In the genomic region with DNA sequence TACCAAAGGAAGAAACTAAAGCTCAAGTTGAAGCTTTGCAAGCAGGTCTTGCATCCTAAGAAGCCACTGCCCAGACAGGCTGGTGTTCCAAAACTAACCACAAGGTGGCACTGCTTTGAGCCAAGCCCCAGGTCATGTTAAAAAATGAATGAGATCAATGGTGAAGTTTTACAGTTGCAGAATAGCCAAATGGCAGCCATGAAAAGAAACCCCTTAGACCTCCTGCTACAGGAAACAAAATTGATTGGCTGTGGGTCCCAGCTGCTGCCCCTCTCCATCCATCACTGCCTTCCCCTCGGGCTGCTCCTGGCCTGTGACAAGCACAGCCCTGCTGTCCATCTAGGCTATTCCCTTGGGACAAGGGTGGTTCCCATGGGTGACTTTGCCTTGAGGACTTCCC, we compare ENCODE assay signal across 8 cellular contexts. TPM values are rescaled to one million over a fixed set of nuclear protein-coding genes. Genes with fewer than 3 reads are reported as not detected.
A peak's percentile ranks its signal among the peaks of the same experiment; 100 is the strongest.
DNase-seq lines count a peak whose midpoint lies in the region; ATAC-seq lines count a peak whose summit lies in the region.

No MANE protein-coding gene starts in this region.

- peaks cover 14 to 28% (median 21%) of the 10 kb centered on the region in 4 donors for H3K4me1 Mint-ChIP-seq in naive thymus-derived CD8-positive, alpha-beta T cell
- H3K4me1 Mint-ChIP-seq in stimulated activated naive B cell treated with anti-CD40 and anti-IgM and Interleukin-4, amounts not matched to agents 10 μg/mL and 1 μg/mL and 100 μg/mL, for 72 hours = peaks cover 22 to 27% of the 10 kb centered on the region in 2 donors

- H3K27ac Mint-ChIP-seq in naive thymus-derived CD8-positive, alpha-beta T cell = peak overlapping the region in 3 of 10 donors; percentile 14 to 33 (median 14)
- H3K27ac Mint-ChIP-seq in stimulated activated naive B cell treated with anti-CD40 and anti-IgM and Interleukin-4, amounts not matched to agents 10 μg/mL and 1 μg/mL and 100 μg/mL, for 72 hours = no peak overlapping the region

- peaks cover 0 to 42% (median 18%) of the 10 kb centered on the region in 3 donors for H3K36me3 Mint-ChIP-seq in naive thymus-derived CD8-positive, alpha-beta T cell
- peaks cover 9 to 17% of the 10 kb centered on the region in 2 donors for H3K36me3 Mint-ChIP-seq in stimulated activated naive B cell treated with anti-CD40 and anti-IgM and Interleukin-4, amounts not matched to agents 10 μg/mL and 1 μg/mL and 100 μg/mL, for 72 hours

- DNase-seq in NCI-H510A treated with DMSO at 0.1 percent for 48 hours (lab: John Stamatoyannopoulos, UW) = peak; percentile 58
- no peak for DNase-seq in NCI-H510A (lab: John Stamatoyannopoulos, UW)
- DNase-seq in NCI-H82 treated with DMSO at 0.1 percent for 48 hours (lab: John Stamatoyannopoulos, UW; ENCODE audit: unreplicated experiment) = peak; percentile 47
- DNase-seq in activated CD8-positive, alpha-beta memory T cell treated with anti-CD3 and anti-CD28 coated beads for 48 hours (ENCODE audit: low read depth in 2 of 3, low spot score in 2 of 3) = peak; percentile 43 to 75 (median 61)
- DNase-seq in epidermal melanocyte (ENCODE audit: insufficient read length, low spot score) = peak; percentile 69
- peak; percentile 49 to 87 (median 70) for DNase-seq in naive thymus-derived CD8-positive, alpha-beta T cell
- DNase-seq in stimulated activated naive B cell treated with anti-CD40 and anti-IgM and Interleukin-4, amounts not matched to agents 10 μg/mL and 1 μg/mL and 100 μg/mL, for 72 hours = peak; percentile 65

- H3K27me3 Mint-ChIP-seq in naive thymus-derived CD8-positive, alpha-beta T cell = no peaks in the 10 kb centered on the region
- no peaks in the 10 kb centered on the region for H3K27me3 Mint-ChIP-seq in stimulated activated naive B cell treated with anti-CD40 and anti-IgM and Interleukin-4, amounts not matched to agents 10 μg/mL and 1 μg/mL and 100 μg/mL, for 72 hours

- H3K9me3 Mint-ChIP-seq in naive thymus-derived CD8-positive, alpha-beta T cell = no peaks in the 10 kb centered on the region
- no peaks in the 10 kb centered on the region for H3K9me3 Mint-ChIP-seq in stimulated activated naive B cell treated with anti-CD40 and anti-IgM and Interleukin-4, amounts not matched to agents 10 μg/mL and 1 μg/mL and 100 μg/mL, for 72 hours

- no peak overlapping the region for H3K4me3 Mint-ChIP-seq in naive thymus-derived CD8-positive, alpha-beta T cell
- no peak overlapping the region for H3K4me3 Mint-ChIP-seq in stimulated activated naive B cell treated with anti-CD40 and anti-IgM and Interleukin-4, amounts not matched to agents 10 μg/mL and 1 μg/mL and 100 μg/mL, for 72 hours

- ATAC-seq in HG03064 (IDR thresholded peaks at IDR 0.05; ENCODE audit: low read depth, unreplicated experiment) = peak; percentile 39
- peak; percentile 79 to 83 for ATAC-seq in naive thymus-derived CD8-positive, alpha-beta T cell
- peak; percentile 59 to 76 for ATAC-seq in stimulated activated naive B cell treated with anti-CD40 and anti-IgM and Interleukin-4, amounts not matched to agents 10 μg/mL and 1 μg/mL and 100 μg/mL, for 72 hours (replicated peaks)

- POLR2A ChIA-PET in naive thymus-derived CD8-positive, alpha-beta T cell (lab: Charles Lee) = interaction anchor here (1.5 kb wide), 1 partner anchor 47 kb away, joined by 3 read pairs; a partner anchor contains a TSS

RNA-seq across cellular contexts. Expression of a gene that starts 20.7 kb away (rescaled TPM):
- total RNA-seq in naive thymus-derived CD8-positive, alpha-beta T cell = 1 to 10 TPM; 5.2 to 8.5 TPM
- polyA plus RNA-seq in naive thymus-derived CD8-positive, alpha-beta T cell = 1 to 10 TPM in 2 of 3 donors, under 1 TPM in 1; 0.97 to 3.3 (median 2.7) TPM

RNA-seq across cellular contexts. Expression of a gene that starts 47.5 kb away (rescaled TPM):
- total RNA-seq in naive thymus-derived CD8-positive, alpha-beta T cell = 10 to 100 TPM; 15.7 to 20.7 TPM
- polyA plus RNA-seq in naive thymus-derived CD8-positive, alpha-beta T cell = 10 to 100 TPM; 25.4 to 33.3 (median 28.6) TPM

RNA-seq across cellular contexts. Expression of a gene that starts 47.7 kb away (rescaled TPM):
- 1 to 10 TPM; 2.6 to 4.1 TPM for total RNA-seq in naive thymus-derived CD8-positive, alpha-beta T cell
- polyA plus RNA-seq in naive thymus-derived CD8-positive, alpha-beta T cell = 1 to 10 TPM in 2 of 3 donors, under 1 TPM in 1; 0.73 to 2.0 (median 1.8) TPM
